23 cellular contexts compared by ENCODE assay signal in the genomic region with DNA sequence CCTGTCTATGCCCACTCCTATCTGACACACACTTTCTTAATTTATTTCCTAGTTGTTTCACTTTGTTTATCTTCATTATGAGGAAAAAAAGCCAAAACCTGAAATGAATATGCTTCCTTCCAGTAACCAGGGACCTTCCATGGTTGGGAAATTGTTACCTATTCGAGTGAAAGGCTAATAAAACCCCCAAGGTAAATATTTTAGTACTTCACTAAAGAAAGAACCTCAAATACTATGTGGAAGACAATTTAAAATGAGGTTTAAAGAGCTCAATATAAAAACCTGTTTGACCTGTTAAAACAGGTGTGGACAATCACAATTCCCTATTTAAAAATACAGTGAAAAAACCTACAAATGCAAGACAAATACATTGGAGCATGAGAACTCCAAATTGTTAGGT.
A peak's percentile ranks its signal among the peaks of the same experiment; 100 is the strongest.
DNase-seq lines count a peak whose midpoint lies in the region; ATAC-seq, FAIRE-seq and TF ChIP-seq lines count a peak whose summit lies in the region.
"Had no signal": no experiment of that assay in that cellular context is flagged by ENCODE, and none has a peak within 500 bp of the region (broad histone marks: within the 10 kb centered on the region; RNA-seq: fewer than 3 reads in every experiment).

No MANE protein-coding gene starts in this region.

- no peak for TF ChIP-seq EP300 in esophagus muscularis mucosa (IDR thresholded peaks at IDR 0.05)

- no peaks in the 10 kb centered on the region for H3K36me3 ChIP-seq in PC-9 (ENCODE audit: low read depth)
- H3K36me3 ChIP-seq in mucosa of rectum (ENCODE audit: control insufficient read depth in 2 of 2, insufficient read depth in 2 of 2, low read length in 2 of 2) = no peaks in the 10 kb centered on the region
- no peaks in the 10 kb centered on the region for H3K36me3 ChIP-seq in esophagus muscularis mucosa
- H3K36me3 ChIP-seq: BLaER1 treated with 17β-estradiol and CSF1 and Interleukin-3, amounts not matched to agents 10 nM and 100 nM had no signal

- no peak for TF ChIP-seq POLR2A in esophagus muscularis mucosa (IDR thresholded peaks at IDR 0.05; ENCODE audit: low read depth)

- H3K79me2 ChIP-seq in PC-9 (ENCODE audit: low read depth) = no peaks in the 10 kb centered on the region

- intact Hi-C loops in PC-9 (cut with micrococcal nuclease; ENCODE audit: unreplicated experiment) (loop anchor here (5.0 kb wide), 1 partner anchor 270 kb away; no protein-coding TSS in a partner anchor), esophagus muscularis mucosa (cut with DNase I) (loop anchor here (5.0 kb wide), 1 partner anchor 215 kb away; no protein-coding TSS in a partner anchor), dorsolateral prefrontal cortex (cut with DNase I) (loop anchor here in 1 of 2 donors (5.0 kb wide), 4 partner anchors 45 to 480 kb away; partner anchors contain the start of gene CTTNBP2)

- peak overlapping the region in 1 of 2 donors; percentile 11 for H3K9ac ChIP-seq in mucosa of rectum (ENCODE audit: low read depth in 1 of 2, low read length in 2 of 2)
- H3K9ac ChIP-seq: BLaER1 treated with 17β-estradiol and CSF1 and Interleukin-3, amounts not matched to agents 10 nM and 100 nM had no signal

- no peaks in the 10 kb centered on the region for H3K27me3 ChIP-seq in PC-9 (ENCODE audit: insufficient read depth, low read depth)
- no peaks in the 10 kb centered on the region for H3K27me3 ChIP-seq in mucosa of rectum (ENCODE audit: control insufficient read depth in 2 of 2, insufficient read depth in 2 of 2, low read length in 2 of 2)
- no peaks in the 10 kb centered on the region for H3K27me3 ChIP-seq in esophagus muscularis mucosa
- peaks cover 0 to 4% (median 0%) of the 10 kb centered on the region in 45 donors for H3K27me3 ChIP-seq in dorsolateral prefrontal cortex
- H3K27me3 ChIP-seq: BLaER1 treated with 17β-estradiol and CSF1 and Interleukin-3, amounts not matched to agents 10 nM and 100 nM had no signal

- H3K4me3 ChIP-seq in PC-9 (no peak overlapping the region), mucosa of rectum (ENCODE audit: low read length in 2 of 2) (peak overlapping the region; percentile 18 to 53), esophagus muscularis mucosa (no peak overlapping the region), dorsolateral prefrontal cortex (no peak overlapping the region)
- H3K4me3 ChIP-seq: BLaER1 treated with 17β-estradiol and CSF1 and Interleukin-3, amounts not matched to agents 10 nM and 100 nM had no signal

- DNase-seq in DMS153 (lab: John Stamatoyannopoulos, UW) (peak; percentile 89), NCI-H1417 treated with DMSO at 0.1 percent for 48 hours (lab: John Stamatoyannopoulos, UW) (peak; percentile 11), PC-9 (peak in 1 of 2 experiments; percentile 48), GM19239 (ENCODE audit: insufficient read length, low spot score) (no peak), esophagus muscularis mucosa (ENCODE audit: extremely low spot score) (no peak), dorsolateral prefrontal cortex (no peak)
- DNase-seq: activated CD8-positive, alpha-beta memory T cell treated with anti-CD3 and anti-CD28 coated beads for 24 hours; activated naive CD4-positive, alpha-beta T cell treated with Interleukin-2 at 50 U/mL for 16 hours; activated T-cell treated with anti-CD3 and anti-CD28 coated beads, Interleukin-2, amount 50 U/mL, for 4 hours; amniotic stem cell; GF-D8; H7; KG1; left ventricle myocardium superior; NCI-H1930; NCI-H526 treated with DMSO at 0.1 percent for 48 hours; nephron progenitor cell; Right ventricle myocardium superior; T-helper 1 cell had no signal

- H3F3A ChIP-seq in PC-9 (ENCODE audit: insufficient read depth, low read depth) = no peaks in the 10 kb centered on the region

- no peaks in the 10 kb centered on the region for H3K9me2 ChIP-seq in PC-9 (ENCODE audit: insufficient read depth)

- CTCF ChIA-PET in PC-9 (lab: Charles Lee) = interaction anchor here (0.6 to 1.3 kb wide), 3 partner anchors 136 to 273 kb away, joined by 3 to 5 read pairs (median 4); no protein-coding TSS in a partner anchor

- no TSS peak for BruUV-seq in PC-9 (replicated peaks; lab: Mats Ljungman, UMichigan)

- POLR2A ChIA-PET in PC-9 (lab: Charles Lee; ENCODE audit: unreplicated experiment) = interaction anchor here (0.7 kb wide), 1 partner anchor 1453 kb away, joined by 7 read pairs; no protein-coding TSS in a partner anchor

- H3K4me1 ChIP-seq in PC-9 (replicated peaks; ENCODE audit: insufficient read depth) = no peaks in the 10 kb centered on the region; the same call in 1 of the 2 replicates
- peaks cover 15 to 28% of the 10 kb centered on the region in 2 donors for H3K4me1 ChIP-seq in mucosa of rectum (ENCODE audit: control insufficient read depth in 2 of 2, insufficient read depth in 2 of 2, low read length in 2 of 2)
- H3K4me1 ChIP-seq in esophagus muscularis mucosa = peaks cover 0 to 7% (median 0%) of the 10 kb centered on the region in 4 donors
- H3K4me1 ChIP-seq: BLaER1 treated with 17β-estradiol and CSF1 and Interleukin-3, amounts not matched to agents 10 nM and 100 nM had no signal

- no peak for ATAC-seq in GM19351 (IDR thresholded peaks at IDR 0.05; ENCODE audit: unreplicated experiment)
- ATAC-seq: activated T-cell treated with anti-CD3 and anti-CD28 coated beads, Interleukin-2, amount 50 U/mL, for 4 hours; left ventricle myocardium superior had no signal

- no peaks in the 10 kb centered on the region for H4K20me1 ChIP-seq in PC-9 (ENCODE audit: insufficient read depth)
- H4K20me1 ChIP-seq: BLaER1 treated with 17β-estradiol and CSF1 and Interleukin-3, amounts not matched to agents 10 nM and 100 nM had no signal

- H3K9me3 ChIP-seq in PC-9 (ENCODE audit: insufficient read depth, low read depth) (no peaks in the 10 kb centered on the region), mucosa of rectum (ENCODE audit: control insufficient read depth in 2 of 2, low read length in 2 of 2) (no peaks in the 10 kb centered on the region), esophagus muscularis mucosa (no peaks in the 10 kb centered on the region)
- H3K9me3 ChIP-seq: BLaER1 treated with 17β-estradiol and CSF1 and Interleukin-3, amounts not matched to agents 10 nM and 100 nM had no signal

- no peak for TF ChIP-seq CTCF in PC-9 (conservative IDR thresholded peaks at IDR 0.05)
- TF ChIP-seq CTCF in esophagus muscularis mucosa (IDR thresholded peaks at IDR 0.05) = no peak
- no peak for TF ChIP-seq CTCF in dorsolateral prefrontal cortex (IDR thresholded peaks at IDR 0.05 in 54 of 56, conservative IDR thresholded peaks at IDR 0.05 in 2 of 56; ENCODE audit: low read depth in 1 of 56, partially characterized antibody in 56 of 56)

- no peak for FAIRE-seq in GM19239 (lab: Jason Lieb, UNC)
- FAIRE-seq: bronchial epithelial cell had no signal

- H3K4me2 ChIP-seq in PC-9 = 0 out of 2 replicates have a peak overlapping the region, but pooled peaks have one; percentile 3
- H3K4me2 ChIP-seq: BLaER1 treated with 17β-estradiol and CSF1 and Interleukin-3, amounts not matched to agents 10 nM and 100 nM had no signal

- no peak overlapping the region for H2AFZ ChIP-seq in PC-9

- no peak overlapping the region for H3K27ac ChIP-seq in PC-9
- peak overlapping the region; percentile 67 to 82 for H3K27ac ChIP-seq in mucosa of rectum (ENCODE audit: low read depth in 2 of 2, low read length in 2 of 2)
- no peak overlapping the region for H3K27ac ChIP-seq in esophagus muscularis mucosa (replicated peaks in 1 of 4)
- peak overlapping the region in 22 of 59 donors; percentile 16 to 89 (median 81) for H3K27ac ChIP-seq in dorsolateral prefrontal cortex
- H3K27ac ChIP-seq: BLaER1 treated with 17β-estradiol and CSF1 and Interleukin-3, amounts not matched to agents 10 nM and 100 nM had no signal

- 75% methylated on average over 1 of the region's 1 CpG for WGBS in esophagus muscularis mucosa

Comparison
In these comparisons a context has a peak if more than half of its experiments do, and no peak if none do; other contexts are left out.
1. DNase-seq: peak in DMS153 (single experiment) and NCI-H1417 treated with DMSO at 0.1 percent for 48 hours (single experiment); none in GM19239 (single experiment), esophagus muscularis mucosa (single experiment) and dorsolateral prefrontal cortex (0 of 10).
2. H3K27ac ChIP-seq: peak in mucosa of rectum (2 of 2); none in PC-9 (single experiment) and esophagus muscularis mucosa (0 of 4).
3. H3K4me3 ChIP-seq: peak in mucosa of rectum (2 of 2); none in PC-9 (single experiment), esophagus muscularis mucosa (0 of 4) and dorsolateral prefrontal cortex (0 of 59).